In genomic region chr15:23648920-23649515, GRCh38 we compare ENCODE assay signal across 8 cellular contexts. TPM values are rescaled to one million over a fixed set of nuclear protein-coding genes. Genes with fewer than 3 reads are reported as not detected.
DNase-seq lines count a peak whose midpoint lies in the region; ATAC-seq and TF ChIP-seq lines count a peak whose summit lies in the region.

No MANE protein-coding gene starts in this region.

- TF ChIP-seq CTCF in esophagus muscularis mucosa (IDR thresholded peaks at IDR 0.05) = peak in 2 of 3 experiments; percentile 33 to 45
- peak; percentile 38 for TF ChIP-seq CTCF in psoas muscle (IDR thresholded peaks at IDR 0.05)

- intact Hi-C loops in esophagus muscularis mucosa (cut with DNase I) = no loop called here
- intact Hi-C loops in psoas muscle (cut with DNase I) = no loop called here

- ATAC-seq in psoas muscle (no peak), HG03469 (IDR thresholded peaks at IDR 0.05; ENCODE audit: unreplicated experiment) (no peak), GM21786 (IDR thresholded peaks at IDR 0.05; ENCODE audit: unreplicated experiment) (no peak), HG02870 (IDR thresholded peaks at IDR 0.05; ENCODE audit: unreplicated experiment) (no peak)

- TF ChIP-seq POLR2A in esophagus muscularis mucosa (IDR thresholded peaks at IDR 0.05; ENCODE audit: low read depth) = no peak

- H3K27me3 ChIP-seq in esophagus muscularis mucosa (peaks cover 0 to 69% (median 6%) of the 10 kb centered on the region in 4 donors), psoas muscle (ENCODE audit: insufficient read depth in 3 of 3, low read length in 2 of 3) (peaks cover 0 to 5% (median 4%) of the 10 kb centered on the region in 3 donors)

- H3K4me3 ChIP-seq in esophagus muscularis mucosa (no peak overlapping the region), psoas muscle (no peak overlapping the region)

- H3K36me3 ChIP-seq in esophagus muscularis mucosa = no peaks in the 10 kb centered on the region
- no peaks in the 10 kb centered on the region for H3K36me3 ChIP-seq in psoas muscle (ENCODE audit: insufficient read depth in 1 of 2, low read depth in 1 of 2)

- H3K4me1 ChIP-seq in esophagus muscularis mucosa (peaks cover 0 to 10% (median 8%) of the 10 kb centered on the region in 4 donors), psoas muscle (no peaks in the 10 kb centered on the region)

- TF ChIP-seq EP300 in esophagus muscularis mucosa (IDR thresholded peaks at IDR 0.05) = no peak

- 34% methylated on average over 6 of the region's 6 CpGs for WGBS in esophagus muscularis mucosa
- WGBS in psoas muscle, 3 donors = 27 to 34% (median 27%) methylated on average over 6 of the region's 6 CpGs

- no peaks in the 10 kb centered on the region for H3K9me3 ChIP-seq in esophagus muscularis mucosa
- H3K9me3 ChIP-seq in psoas muscle = no peaks in the 10 kb centered on the region

- no peak overlapping the region for H3K27ac ChIP-seq in esophagus muscularis mucosa (replicated peaks in 1 of 4)
- no peak overlapping the region for H3K27ac ChIP-seq in psoas muscle

- DNase-seq in activated CD4-positive, alpha-beta T cell treated with anti-CD3 and anti-CD28 coated beads for 48 hours = peak; percentile 53
- DNase-seq in activated CD4-positive, alpha-beta T cell treated with anti-CD3 and anti-CD28 coated beads for 1 hour = no peak
- DNase-seq in NCI-H774 (lab: John Stamatoyannopoulos, UW) = peak; percentile 4
- DNase-seq in esophagus muscularis mucosa (ENCODE audit: extremely low spot score) = no peak
- peak in 1 of 2 donors; percentile 47 for DNase-seq in psoas muscle

RNA-seq across cellular contexts. Expression of gene MAGEL2, which starts 1.4 kb away (rescaled TPM):
- total RNA-seq in esophagus muscularis mucosa (under 1 TPM in 2 of 4 donors, not detected in 2; 0.17 to 0.26 TPM), psoas muscle (under 1 TPM; 0.04 to 0.19 (median 0.09) TPM)
- polyA plus RNA-seq in psoas muscle = under 1 TPM in 2 of 3 donors, not detected in 1; 0.01 TPM

RNA-seq across cellular contexts. Expression of gene NDN, which starts 38.1 kb away (rescaled TPM):
- 10 to 100 TPM; 40.7 to 93.4 (median 75.4) TPM for total RNA-seq in esophagus muscularis mucosa
- 10 to 100 TPM in 3 of 4 donors, 1 to 10 TPM in 1; 6.1 to 26.3 (median 11.1) TPM for total RNA-seq in psoas muscle
- polyA plus RNA-seq in psoas muscle = 10 to 100 TPM; 11.0 to 28.0 (median 15.2) TPM

Comparison
In these comparisons a context has a peak if more than half of its experiments do, and no peak if none do; other contexts are left out.
1. DNase-seq: peak in activated CD4-positive, alpha-beta T cell treated with anti-CD3 and anti-CD28 coated beads for 48 hours (single experiment) and NCI-H774 (single experiment); none in activated CD4-positive, alpha-beta T cell treated with anti-CD3 and anti-CD28 coated beads for 1 hour (single experiment) and esophagus muscularis mucosa (single experiment).